ENCODE assay signal across 10 cellular contexts in genomic region chr16:8512941-8513624, GRCh38.
"Had no signal": no experiment of that assay in that cellular context is flagged by ENCODE, and none has a peak within 500 bp of the region (broad histone marks: within the 10 kb centered on the region; RNA-seq: fewer than 3 reads in every experiment).

No MANE protein-coding gene starts in this region.

- H3K9me3 ChIP-seq: adrenal gland, lower lobe of right lung had no signal

- H3K27me3 ChIP-seq: adrenal gland had no signal

- H3K36me3 ChIP-seq: adrenal gland, cardiac muscle cell, lower lobe of right lung had no signal

- ATAC-seq: activated CD4-positive, alpha-beta T cell treated with anti-CD3 and anti-CD28 coated beads for 36 hours; activated CD8-positive, alpha-beta memory T cell treated with anti-CD3 and anti-CD28 coated beads, Interleukin-2, amount 10 ng/mL, durations not matched to agents 7 days and 5 days; esophagus mucosa; left cardiac atrium; lower lobe of right lung had no signal

- H3K4me3 ChIP-seq: adrenal gland, cardiac muscle cell, lower lobe of right lung had no signal

- H3K4me1 ChIP-seq: adrenal gland, lower lobe of right lung had no signal

- H3K27ac ChIP-seq: adrenal gland, cardiac muscle cell, lower lobe of right lung had no signal

- DNase-seq: activated CD4-positive, alpha-beta memory T cell treated with anti-CD3 and anti-CD28 coated beads for 36 hours; activated CD4-positive, alpha-beta T cell treated with anti-CD3 and anti-CD28 coated beads for 36 hours; activated CD8-positive, alpha-beta memory T cell treated with anti-CD3 and anti-CD28 coated beads, Interleukin-2, amount 10 ng/mL, durations not matched to agents 7 days and 5 days; activated T-cell treated with anti-CD3 and anti-CD28 coated beads, Interleukin-2, amount 50 U/mL, for 1 hour; adrenal gland; left cardiac atrium; lower lobe of right lung; stimulated activated CD4-positive, alpha-beta T cell treated with anti-CD3 and anti-CD28 coated beads, Interleukin-2, amount 100 ng/mL, for 24 hours had no signal
